8 cellular contexts compared by ENCODE assay signal in genomic region chr11:65440831-65441499, GRCh38. TPM values are rescaled to one million over a fixed set of nuclear protein-coding genes. Genes with fewer than 3 reads are reported as not detected.
DNase-seq lines count a peak whose midpoint lies in the region; ATAC-seq and TF ChIP-seq lines count a peak whose summit lies in the region.

No MANE protein-coding gene starts in this region.

- 57% methylated on average over 8 of the region's 8 CpGs for WGBS in right cardiac atrium
- WGBS in testis, 2 donors: 76 to 79% methylated on average over 8 of the region's 8 CpGs

- H3K4me3 Mint-ChIP-seq in T-helper 2 cell treated with Interferon-gamma antibody and Interleukin-4, amounts not matched to agents 5 μg/mL and 100 μg/mL, for 36 hours: peak overlapping the region; percentile 65

- peak; percentile 45 for ATAC-seq in GM18858 (IDR thresholded peaks at IDR 0.05; ENCODE audit: unreplicated experiment)
- ATAC-seq in HG02981 (IDR thresholded peaks at IDR 0.05; ENCODE audit: unreplicated experiment): peak; percentile 52
- ATAC-seq in right cardiac atrium: no peak

- intact Hi-C loops in right cardiac atrium (cut with DNase I) (no loop called here), tibial artery (cut with DNase I; ENCODE audit: low total_unique reads) (no loop called here), testis (cut with DNase I; ENCODE audit: low total_unique reads) (no loop called here)

- H3K27ac ChIP-seq in right cardiac atrium (ENCODE audit: low read length): peak overlapping the region; percentile 43
- H3K27ac ChIP-seq in tibial artery: peak overlapping the region; percentile 67 to 70
- H3K27ac ChIP-seq in testis: peak overlapping the region in 1 of 2 donors; percentile 45

- no peaks in the 10 kb centered on the region for H3K9me3 ChIP-seq in right cardiac atrium (ENCODE audit: control insufficient read depth, low read length)
- H3K9me3 ChIP-seq in tibial artery: no peaks in the 10 kb centered on the region
- no peaks in the 10 kb centered on the region for H3K9me3 ChIP-seq in testis

- H3K36me3 ChIP-seq in tibial artery: peaks cover 71 to 95% (median 86%) of the 10 kb centered on the region in 3 donors
- no peaks in the 10 kb centered on the region for H3K36me3 ChIP-seq in testis (ENCODE audit: low read depth, missing control alignments)
- H3K36me3 ChIP-seq in H7 (replicated peaks; ENCODE audit: control insufficient read depth, insufficient read depth, low read length): peaks cover 17% of the 10 kb centered on the region

- H3K27ac Mint-ChIP-seq in T-helper 2 cell treated with Interferon-gamma antibody and Interleukin-4, amounts not matched to agents 5 μg/mL and 100 μg/mL, for 36 hours: peak overlapping the region; percentile 88

- H3K9me3 Mint-ChIP-seq in T-helper 2 cell treated with Interferon-gamma antibody and Interleukin-4, amounts not matched to agents 5 μg/mL and 100 μg/mL, for 36 hours: no peaks in the 10 kb centered on the region

- no peaks in the 10 kb centered on the region for H3K27me3 ChIP-seq in right cardiac atrium (ENCODE audit: control insufficient read depth, insufficient read depth)
- H3K27me3 ChIP-seq in tibial artery: no peaks in the 10 kb centered on the region
- H3K27me3 ChIP-seq in testis: no peaks in the 10 kb centered on the region
- no peaks in the 10 kb centered on the region for H3K27me3 ChIP-seq in H7 (ENCODE audit: control insufficient read depth, insufficient read depth, low read length)

- H3K27me3 Mint-ChIP-seq in T-helper 2 cell treated with Interferon-gamma antibody and Interleukin-4, amounts not matched to agents 5 μg/mL and 100 μg/mL, for 36 hours (ENCODE audit: low read depth): no peaks in the 10 kb centered on the region

- peaks cover 12% of the 10 kb centered on the region for H3K4me1 ChIP-seq in right cardiac atrium (ENCODE audit: control insufficient read depth, insufficient read depth, low read length)
- peaks cover 0 to 95% (median 62%) of the 10 kb centered on the region in 4 donors for H3K4me1 ChIP-seq in tibial artery
- H3K4me1 ChIP-seq in testis: peaks cover 6% of the 10 kb centered on the region

- TF ChIP-seq POLR2A in testis (IDR thresholded peaks at IDR 0.05): no peak

- DNase-seq in T-helper 2 cell treated with Interferon-gamma antibody and Interleukin-4, amounts not matched to agents 5 μg/mL and 100 μg/mL, for 36 hours (ENCODE audit: low spot score): no peak
- DNase-seq in right cardiac atrium: no peak
- peak in 1 of 2 donors; percentile 48 for DNase-seq in tibial artery
- no peak for DNase-seq in testis
- DNase-seq in activated CD4-positive, alpha-beta T cell treated with anti-CD3 and anti-CD28 coated beads for 48 hours: no peak
- no peak for DNase-seq in H7

- peaks cover 54% of the 10 kb centered on the region for H3K4me1 Mint-ChIP-seq in T-helper 2 cell treated with Interferon-gamma antibody and Interleukin-4, amounts not matched to agents 5 μg/mL and 100 μg/mL, for 36 hours (ENCODE audit: low read depth)

- TF ChIP-seq CTCF in tibial artery (IDR thresholded peaks at IDR 0.05) (no peak), testis (IDR thresholded peaks at IDR 0.05) (no peak)

- H3K4me3 ChIP-seq in right cardiac atrium (ENCODE audit: low read length): no peak overlapping the region
- no peak overlapping the region for H3K4me3 ChIP-seq in tibial artery
- H3K4me3 ChIP-seq in testis: no peak overlapping the region
- H3K4me3 ChIP-seq in H7 (ENCODE audit: insufficient read depth, low read depth, low read length): no peak overlapping the region

- H3K36me3 Mint-ChIP-seq in T-helper 2 cell treated with Interferon-gamma antibody and Interleukin-4, amounts not matched to agents 5 μg/mL and 100 μg/mL, for 36 hours (ENCODE audit: low read depth): peaks cover 48% of the 10 kb centered on the region

RNA-seq across cellular contexts. Expression of gene NEAT1, which starts 18.4 kb away (rescaled TPM):
- total RNA-seq in right cardiac atrium (100 to 1,000 TPM; 346 to 441 (median 427) TPM), testis (100 to 1,000 TPM; 230 to 243 TPM)
- polyA plus RNA-seq in right cardiac atrium (441 TPM), testis (ENCODE audit: insufficient read depth, low read depth, low replicate concordance) (189 TPM)
- 6.4 and 10.6 TPM in 2 replicates for total RNA-seq in H7 (2014; rRNA removed; shearing (Covaris generic))

RNA-seq across cellular contexts. Expression of gene FRMD8, which starts 54.5 kb away (rescaled TPM):
- total RNA-seq in right cardiac atrium: 10 to 100 TPM; 12.2 to 16.1 (median 12.9) TPM
- 9.3 TPM for polyA plus RNA-seq in right cardiac atrium
- total RNA-seq in testis: 100 to 1,000 TPM in 1 of 2 donors, 10 to 100 TPM in 1; 92.5 to 118 TPM
- 31.4 TPM for polyA plus RNA-seq in testis (ENCODE audit: insufficient read depth, low read depth, low replicate concordance)
- total RNA-seq in H7 (2014; rRNA removed; shearing (Covaris generic)): 24.5 and 37.1 TPM in 2 replicates

RNA-seq across cellular contexts. Expression of gene MALAT1, which starts 57.9 kb away (rescaled TPM):
- total RNA-seq in right cardiac atrium (1,000 to 10,000 TPM; 3,773 to 5,353 (median 5,000) TPM), testis (1,000 to 10,000 TPM; 8,109 to 9,314 TPM)
- polyA plus RNA-seq in right cardiac atrium (1,948 TPM), testis (ENCODE audit: insufficient read depth, low read depth, low replicate concordance) (26.7 TPM)
- 456 and 1,088 TPM in 2 replicates for total RNA-seq in H7 (2014; rRNA removed; shearing (Covaris generic))

RNA-seq across cellular contexts. Expression of gene SLC25A45, which starts 58.5 kb away (rescaled TPM):
- total RNA-seq in right cardiac atrium (1 to 10 TPM; 6.1 to 7.7 (median 7.4) TPM), testis (10 to 100 TPM; 10.1 to 10.6 TPM)
- polyA plus RNA-seq in right cardiac atrium (5.5 TPM), testis (ENCODE audit: insufficient read depth, low read depth, low replicate concordance) (8.0 TPM)
- 0.73 and 0.81 TPM in 2 replicates for total RNA-seq in H7 (2014; rRNA removed; shearing (Covaris generic))

Comparison
In these comparisons a context has a peak if more than half of its experiments do, and no peak if none do; other contexts are left out.
1. ATAC-seq: peak in GM18858 (single experiment) and HG02981 (single experiment); none in right cardiac atrium (0 of 2).
2. RNA of gene NEAT1, which starts 18.4 kb away (total RNA-seq): 346 to 441 TPM in right cardiac atrium and 230 to 243 TPM in testis; 6.4 to 10.6 TPM in H7; every median in the first group is over 10 times any median in the second.